25 cellular contexts compared by ENCODE assay signal in the genomic region with DNA sequence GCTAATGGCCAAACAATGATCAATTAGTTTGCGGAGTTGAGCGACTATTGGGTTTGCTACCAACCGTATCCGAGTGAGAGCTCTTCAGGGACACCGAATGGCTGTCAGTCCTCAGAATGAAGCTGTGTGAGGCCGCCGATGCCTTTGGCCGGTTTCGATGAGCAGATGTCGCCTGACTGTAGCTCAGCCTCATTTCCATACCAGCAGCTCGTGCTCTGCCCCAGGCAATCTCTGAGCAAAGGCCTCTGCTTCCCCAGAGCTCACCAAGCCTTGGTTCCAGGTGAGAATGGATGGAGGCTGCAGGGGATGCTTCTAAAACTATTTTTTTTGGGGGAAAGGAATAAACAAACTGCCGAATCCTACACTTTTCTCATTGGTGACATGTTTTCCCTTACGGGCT.
"Had no signal": no experiment of that assay in that cellular context is flagged by ENCODE, and none has a peak within 500 bp of the region (broad histone marks: within the 10 kb centered on the region; RNA-seq: fewer than 3 reads in every experiment).

No MANE protein-coding gene starts in this region.

- ATAC-seq: activated T-cell treated with anti-CD3 and anti-CD28 coated beads, Interleukin-2, amount 50 U/mL, for 72 hours; T-helper 17 cell had no signal

- H3K27me3 Mint-ChIP-seq: activated B cell treated with CpG ODN at 0.5 μM for 24 hours; activated CD4-positive, alpha-beta memory T cell treated with anti-CD3 and anti-CD28 coated beads, Interleukin-2, amount 10 ng/mL, durations not matched to agents 7 days and 5 days; activated CD4-positive, alpha-beta T cell treated with anti-CD3 and anti-CD28 coated beads, Interleukin-2, amount 10 ng/mL, durations not matched to agents 24 days and 14 days; activated naive CD8-positive, alpha-beta T cell treated with anti-CD3 and anti-CD28 coated beads, Interleukin-2, amount 10 ng/mL, durations not matched to agents 7 days and 5 days had no signal

- H3K4me3 Mint-ChIP-seq: activated B cell treated with CpG ODN at 0.5 μM for 24 hours; activated CD4-positive, alpha-beta memory T cell treated with anti-CD3 and anti-CD28 coated beads, Interleukin-2, amount 10 ng/mL, durations not matched to agents 7 days and 5 days; activated CD4-positive, alpha-beta T cell treated with anti-CD3 and anti-CD28 coated beads, Interleukin-2, amount 10 ng/mL, durations not matched to agents 24 days and 14 days; activated naive CD4-positive, alpha-beta T cell treated with anti-CD3 and anti-CD28 coated beads, Interleukin-2, amount 10 ng/mL, durations not matched to agents 7 days and 5 days; activated naive CD8-positive, alpha-beta T cell treated with anti-CD3 and anti-CD28 coated beads, Interleukin-2, amount 10 ng/mL, durations not matched to agents 7 days and 5 days; activated T-cell treated with anti-CD3 and anti-CD28 coated beads, Interleukin-2, amount 50 U/mL, for 72 hours; T-helper 17 cell had no signal

- H3K4me1 ChIP-seq: breast epithelium had no signal

- DNase-seq: activated B cell treated with CpG ODN at 0.5 μM for 24 hours; activated CD4-positive, alpha-beta memory T cell treated with anti-CD3 and anti-CD28 coated beads, Interleukin-2, amount 10 ng/mL, durations not matched to agents 7 days and 5 days; activated CD4-positive, alpha-beta T cell treated with anti-CD3 and anti-CD28 coated beads for 1 hour; activated CD4-positive, alpha-beta T cell treated with anti-CD3 and anti-CD28 coated beads, Interleukin-2, amount 10 ng/mL, durations not matched to agents 24 days and 14 days; activated CD8-positive, alpha-beta memory T cell treated with anti-CD3 and anti-CD28 coated beads, Interleukin-2, amount 50 U/mL, for 4 hours; activated gamma-delta T cell treated with Interleukin-2 at 50 U/mL for 16 hours; activated naive CD4-positive, alpha-beta T cell treated with anti-CD3 and anti-CD28 coated beads, Interleukin-2, amount 10 ng/mL, durations not matched to agents 7 days and 5 days; activated naive CD8-positive, alpha-beta T cell treated with anti-CD3 and anti-CD28 coated beads, Interleukin-2, amount 10 ng/mL, durations not matched to agents 7 days and 5 days; activated T-cell treated with anti-CD3 and anti-CD28 coated beads, Interleukin-2, amount 50 U/mL, for 72 hours; aorta; caudate nucleus; MG63; MV-4-11; NCI-H1105; NCI-H1436; NCI-H187 treated with DMSO at 0.1 percent for 48 hours; NCI-H2171; NCI-H2227 treated with DMSO at 0.1 percent for 48 hours; NCI-H446 treated with DMSO at 0.1 percent for 48 hours; PC-9; SHP77 treated with DMSO at 0.1 percent for 48 hours; T-helper 17 cell; T-helper 9 cell had no signal

- H3K36me3 Mint-ChIP-seq: activated naive CD4-positive, alpha-beta T cell treated with anti-CD3 and anti-CD28 coated beads, Interleukin-2, amount 10 ng/mL, durations not matched to agents 7 days and 5 days; activated naive CD8-positive, alpha-beta T cell treated with anti-CD3 and anti-CD28 coated beads, Interleukin-2, amount 10 ng/mL, durations not matched to agents 7 days and 5 days had no signal

- H3K9me3 ChIP-seq: MG63 had no signal

- H3K27ac ChIP-seq: breast epithelium, PC-9 had no signal

- H3K9me3 Mint-ChIP-seq: activated B cell treated with CpG ODN at 0.5 μM for 24 hours; activated CD4-positive, alpha-beta memory T cell treated with anti-CD3 and anti-CD28 coated beads, Interleukin-2, amount 10 ng/mL, durations not matched to agents 7 days and 5 days; activated CD4-positive, alpha-beta T cell treated with anti-CD3 and anti-CD28 coated beads, Interleukin-2, amount 10 ng/mL, durations not matched to agents 24 days and 14 days; activated naive CD4-positive, alpha-beta T cell treated with anti-CD3 and anti-CD28 coated beads, Interleukin-2, amount 10 ng/mL, durations not matched to agents 7 days and 5 days; activated naive CD8-positive, alpha-beta T cell treated with anti-CD3 and anti-CD28 coated beads, Interleukin-2, amount 10 ng/mL, durations not matched to agents 7 days and 5 days; activated T-cell treated with anti-CD3 and anti-CD28 coated beads, Interleukin-2, amount 50 U/mL, for 72 hours; activated T-helper 2 cell treated with anti-CD3 and anti-CD28 coated beads, Interferon-gamma antibody, Interleukin-2, Interleukin-4, amounts not matched to agents 10 μg/mL and 5 μg/mL and 100 μg/mL, durations not matched to agents 14 hours and 24 hours and 36 hours had no signal

- H3K27me3 ChIP-seq: breast epithelium, MG63 had no signal

- H3K36me3 ChIP-seq: breast epithelium, MG63 had no signal

- H3K4me1 Mint-ChIP-seq: activated B cell treated with CpG ODN at 0.5 μM for 24 hours; activated CD4-positive, alpha-beta memory T cell treated with anti-CD3 and anti-CD28 coated beads, Interleukin-2, amount 10 ng/mL, durations not matched to agents 7 days and 5 days; activated CD4-positive, alpha-beta T cell treated with anti-CD3 and anti-CD28 coated beads, Interleukin-2, amount 10 ng/mL, durations not matched to agents 24 days and 14 days; activated naive CD4-positive, alpha-beta T cell treated with anti-CD3 and anti-CD28 coated beads, Interleukin-2, amount 10 ng/mL, durations not matched to agents 7 days and 5 days; activated naive CD8-positive, alpha-beta T cell treated with anti-CD3 and anti-CD28 coated beads, Interleukin-2, amount 10 ng/mL, durations not matched to agents 7 days and 5 days; T-helper 17 cell had no signal

- H3K4me3 ChIP-seq: breast epithelium, MG63, PC-9 had no signal

- H3K27ac Mint-ChIP-seq: activated B cell treated with CpG ODN at 0.5 μM for 24 hours; activated CD4-positive, alpha-beta memory T cell treated with anti-CD3 and anti-CD28 coated beads, Interleukin-2, amount 10 ng/mL, durations not matched to agents 7 days and 5 days; activated CD4-positive, alpha-beta T cell treated with anti-CD3 and anti-CD28 coated beads, Interleukin-2, amount 10 ng/mL, durations not matched to agents 24 days and 14 days; activated naive CD4-positive, alpha-beta T cell treated with anti-CD3 and anti-CD28 coated beads, Interleukin-2, amount 10 ng/mL, durations not matched to agents 7 days and 5 days; activated naive CD8-positive, alpha-beta T cell treated with anti-CD3 and anti-CD28 coated beads, Interleukin-2, amount 10 ng/mL, durations not matched to agents 7 days and 5 days; activated T-cell treated with anti-CD3 and anti-CD28 coated beads, Interleukin-2, amount 50 U/mL, for 72 hours; activated T-helper 2 cell treated with anti-CD3 and anti-CD28 coated beads, Interferon-gamma antibody, Interleukin-2, Interleukin-4, amounts not matched to agents 10 μg/mL and 5 μg/mL and 100 μg/mL, durations not matched to agents 14 hours and 24 hours and 36 hours; T-helper 17 cell had no signal
